ENCODE assay signal across 16 cellular contexts in the genomic region with DNA sequence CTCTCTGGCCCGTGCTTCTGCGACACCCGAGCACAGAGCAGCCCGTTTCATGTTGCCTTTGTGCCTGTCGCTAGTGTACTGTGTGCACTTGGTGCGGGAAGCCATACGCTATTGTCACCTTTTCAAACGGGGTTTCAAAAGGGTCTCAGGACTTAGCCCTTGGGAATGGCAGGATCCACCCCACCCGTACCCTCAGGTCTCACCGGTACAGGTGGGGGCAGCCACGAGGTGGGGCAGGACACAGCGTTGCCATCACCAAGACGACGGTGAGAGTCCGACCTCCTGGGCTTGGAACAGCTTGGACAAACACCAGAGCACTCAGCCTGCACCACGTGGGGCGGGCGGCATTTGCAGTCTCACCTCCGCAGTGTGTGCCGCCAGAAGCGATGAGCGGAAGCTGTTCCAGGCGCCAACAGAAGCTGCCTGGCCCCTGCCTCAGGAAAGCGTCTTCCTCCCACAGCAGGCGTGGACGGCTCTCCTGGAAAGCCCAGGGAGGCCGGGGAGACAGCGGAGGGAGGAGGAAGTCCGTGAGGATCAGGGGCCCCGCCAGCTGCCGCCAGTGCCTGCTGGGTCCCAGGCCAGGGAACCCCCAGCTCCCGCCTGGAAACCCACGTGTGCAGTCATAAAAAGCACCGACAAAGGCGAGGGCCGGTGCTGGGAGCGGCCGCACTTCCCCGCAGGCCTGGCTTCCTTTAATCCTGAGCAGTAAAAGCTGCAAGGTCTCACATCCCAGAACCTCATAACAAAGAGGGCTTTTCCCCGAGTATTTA.
A peak's percentile ranks its signal among the peaks of the same experiment; 100 is the strongest.
DNase-seq lines count a peak whose midpoint lies in the region; ATAC-seq, FAIRE-seq and TF ChIP-seq lines count a peak whose summit lies in the region.
"Had no signal": no experiment of that assay in that cellular context is flagged by ENCODE, and none has a peak within 500 bp of the region (broad histone marks: within the 10 kb centered on the region; RNA-seq: fewer than 3 reads in every experiment).

No MANE protein-coding gene starts in this region.

- H3K27me3 ChIP-seq in small intestine (ENCODE audit: control insufficient read depth in 2 of 2, insufficient read depth in 2 of 2, low read length in 2 of 2): no peaks in the 10 kb centered on the region

- H3K4me3 Mint-ChIP-seq in T-helper 17 cell: no peak overlapping the region
- H3K4me3 Mint-ChIP-seq: natural killer cell had no signal

- H3K36me3 ChIP-seq in small intestine (ENCODE audit: control insufficient read depth in 2 of 2, insufficient read depth in 2 of 2, low read length in 2 of 2): no peaks in the 10 kb centered on the region

- POLR2A ChIA-PET in HEK293T (lab: Yijun Ruan, JAX): interaction anchor here (0.8 to 2.2 kb wide), 5 partner anchors 11 to 70 kb away, joined by 4 to 19 read pairs (median 6); no protein-coding TSS in a partner anchor

- WGBS in small intestine, 3 donors: 10 to 39% (median 19%) methylated on average over 39 to 40 of the region's 40 CpGs

- H3K4me1 Mint-ChIP-seq in T-helper 17 cell: peaks cover 5% of the 10 kb centered on the region
- H3K4me1 Mint-ChIP-seq: CD14-positive monocyte had no signal

- H3K9me3 ChIP-seq in T-helper 17 cell (ENCODE audit: control insufficient read depth, low read length, poor library complexity, severe bottlenecking): no peaks in the 10 kb centered on the region
- no peaks in the 10 kb centered on the region for H3K9me3 ChIP-seq in small intestine (ENCODE audit: control insufficient read depth, low read depth)

- H3K4me1 ChIP-seq in small intestine (ENCODE audit: control insufficient read depth in 2 of 2, insufficient read depth in 1 of 2, low read depth in 1 of 2, low read length in 1 of 2): peaks cover 3 to 5% of the 10 kb centered on the region in 2 donors

- peak overlapping the region; percentile 57 for H3K27ac Mint-ChIP-seq in T-helper 17 cell
- H3K27ac Mint-ChIP-seq: natural killer cell had no signal

- FAIRE-seq in small intestine (lab: Jason Lieb, UNC): no peak
- FAIRE-seq: bronchial epithelial cell had no signal

- ATAC-seq in T-helper 17 cell (no peak), HG02852 (IDR thresholded peaks at IDR 0.05; ENCODE audit: unreplicated experiment) (no peak), GM21619 (IDR thresholded peaks at IDR 0.05; ENCODE audit: unreplicated experiment) (no peak)
- ATAC-seq: natural killer cell had no signal

- H3K27me3 Mint-ChIP-seq in T-helper 17 cell: peaks cover 4% of the 10 kb centered on the region

- H3K36me3 Mint-ChIP-seq in T-helper 17 cell (ENCODE audit: low read depth): peaks cover 2% of the 10 kb centered on the region
- H3K36me3 Mint-ChIP-seq: CD14-positive monocyte, natural killer cell had no signal

- H3K4me3 ChIP-seq in small intestine (ENCODE audit: low read depth in 1 of 2, low read length in 2 of 2): no peak overlapping the region

- peak overlapping the region; percentile 50 to 84 for H3K27ac ChIP-seq in small intestine (ENCODE audit: low read depth in 1 of 2, low read length in 1 of 2)
- H3K27ac ChIP-seq: RWPE1 had no signal

- CTCF ChIA-PET in HEK293T (lab: Yijun Ruan, JAX): no interaction called here

- peak; percentile 38 for DNase-seq in HEK293T (ENCODE audit: extremely low spot score)
- no peak for DNase-seq in T-helper 17 cell
- peak; percentile 74 for DNase-seq in left kidney (ENCODE audit: low read depth, low spot score)
- peak; percentile 83 for DNase-seq in small intestine
- no peak for DNase-seq in MV-4-11 (lab: John Stamatoyannopoulos, UW)
- DNase-seq: foreskin melanocyte, HCEC 1CT, islet precursor cell, natural killer cell, NCI-H524 treated with DMSO at 0.1 percent for 48 hours, T-helper 9 cell had no signal

TF ChIP-seq in HEK293T, 16 proteins besides CTCF, POLR2A, EP300 and RAD21:
- TF ChIP-seq L3MBTL2 (conservative IDR thresholded peaks at IDR 0.05) (peak; percentile 91), TARDBP (IDR thresholded peaks at IDR 0.05) (no peak)

Comparison
In these comparisons a context has a peak if more than half of its experiments do, and no peak if none do; other contexts are left out.
1. DNase-seq: peak in HEK293T (single experiment), left kidney (single experiment) and small intestine (single experiment); none in T-helper 17 cell (0 of 3) and MV-4-11 (single experiment).